ENCODE assay signal across 29 cellular contexts in genomic region chr4:157803441-157804168, GRCh38.
DNase-seq lines count a peak whose midpoint lies in the region; ATAC-seq and TF ChIP-seq lines count a peak whose summit lies in the region.
"Had no signal": no experiment of that assay in that cellular context is flagged by ENCODE, and none has a peak within 500 bp of the region (broad histone marks: within the 10 kb centered on the region; RNA-seq: fewer than 3 reads in every experiment).

No MANE protein-coding gene starts in this region.

- H3K27ac ChIP-seq in cardiac muscle cell (peak overlapping the region; percentile 81), heart right ventricle (no peak overlapping the region), uterus (peak overlapping the region; percentile 72 to 83), WERI-Rb-1 (no peak overlapping the region)
- H3K27ac ChIP-seq: 22Rv1, ovary, right atrium auricular region, vagina had no signal

- WGBS in heart right ventricle, 2 donors = 62 to 63% methylated on average over 2 of the region's 2 CpGs

- TF ChIP-seq POLR2A in uterus (IDR thresholded peaks at IDR 0.05) = no peak

- H3K4me1 ChIP-seq in cardiac muscle cell (ENCODE audit: low read depth) (peaks cover 22% of the 10 kb centered on the region), heart right ventricle (no peaks in the 10 kb centered on the region), uterus (peaks cover 0 to 6% of the 10 kb centered on the region in 2 donors)
- H3K4me1 ChIP-seq: right atrium auricular region, vagina had no signal

- no peaks in the 10 kb centered on the region for H3K27me3 ChIP-seq in cardiac muscle cell
- no peaks in the 10 kb centered on the region for H3K27me3 ChIP-seq in heart right ventricle
- no peaks in the 10 kb centered on the region for H3K27me3 ChIP-seq in uterus
- H3K27me3 ChIP-seq in WERI-Rb-1 (ENCODE audit: insufficient read depth, low read depth, severe bottlenecking) = no peaks in the 10 kb centered on the region
- H3K27me3 ChIP-seq: ovary, right atrium auricular region, vagina had no signal

- no peak for ATAC-seq in heart right ventricle
- peak; percentile 78 for ATAC-seq in omental fat pad (ENCODE audit: low FRiP score)
- ATAC-seq: stimulated activated effector memory CD8-positive, alpha-beta T cell treated with anti-CD3 and anti-CD28 coated beads, Interleukin-12 subunit alpha, Interleukin-12 subunit beta, amount 100 ng/mL, for 72 hours had no signal

- no peak overlapping the region for H3K4me3 ChIP-seq in cardiac muscle cell
- no peak overlapping the region for H3K4me3 ChIP-seq in heart right ventricle
- no peak overlapping the region for H3K4me3 ChIP-seq in foreskin fibroblast (ENCODE audit: low read depth in 1 of 2, low read length in 2 of 2)
- H3K4me3 ChIP-seq in uterus = no peak overlapping the region
- H3K4me3 ChIP-seq in WERI-Rb-1 (ENCODE audit: low read depth, low read length) = no peak overlapping the region
- H3K4me3 ChIP-seq: HAP-1, ovary, right atrium auricular region, vagina had no signal

- H3K36me3 ChIP-seq in cardiac muscle cell (no peaks in the 10 kb centered on the region), heart right ventricle (no peaks in the 10 kb centered on the region), uterus (no peaks in the 10 kb centered on the region), WERI-Rb-1 (no peaks in the 10 kb centered on the region)
- H3K36me3 ChIP-seq: HAP-1, ovary, right atrium auricular region, vagina had no signal

- intact Hi-C loops in heart right ventricle (cut with DNase I) (no loop called here), uterus (cut with DNase I; ENCODE audit: low total_unique reads) (no loop called here)

- H3K9me3 ChIP-seq in cardiac muscle cell (ENCODE audit: low read depth) = no peaks in the 10 kb centered on the region
- H3K9me3 ChIP-seq in heart right ventricle = peaks cover 0 to 19% (median 2%) of the 10 kb centered on the region in 11 donors
- H3K9me3 ChIP-seq in uterus = no peaks in the 10 kb centered on the region
- no peaks in the 10 kb centered on the region for H3K9me3 ChIP-seq in WERI-Rb-1 (ENCODE audit: severe bottlenecking)
- H3K9me3 ChIP-seq: HAP-1, ovary, vagina had no signal

- TF ChIP-seq CTCF in cardiac muscle cell (IDR thresholded peaks at IDR 0.05; ENCODE audit: low read depth, low read length) (no peak), heart right ventricle (IDR thresholded peaks at IDR 0.05) (no peak), foreskin fibroblast (IDR thresholded peaks at IDR 0.05; ENCODE audit: low read depth, low read length) (no peak), omental fat pad (IDR thresholded peaks at IDR 0.05) (no peak), uterus (IDR thresholded peaks at IDR 0.05) (no peak), WERI-Rb-1 (IDR thresholded peaks at IDR 0.05; ENCODE audit: low read depth, low read length) (no peak)

- DNase-seq in cardiac muscle cell (ENCODE audit: low read depth in 1 of 2, low spot score in 1 of 2) (no peak), heart right ventricle (no peak), foreskin fibroblast (peak; percentile 37 to 65), omental fat pad (ENCODE audit: low spot score) (no peak), uterus (peak in 1 of 2 donors; percentile 69), WERI-Rb-1 (no peak)
- DNase-seq in activated CD4-positive, CD25-positive, alpha-beta regulatory T cell treated with anti-CD3 and anti-CD28 coated beads, Interleukin-2, amount 50 U/mL, for 72 hours = no peak
- DNase-seq in activated effector memory CD4-positive, alpha-beta T cell treated with anti-CD3 and anti-CD28 coated beads, Interleukin-2, amount 50 U/mL, for 16 hours = no peak
- DNase-seq: activated B cell treated with CpG ODN at 0.5 μM for 24 hours; activated CD4-positive, alpha-beta T cell treated with anti-CD3 and anti-CD28 coated beads, Interleukin-2, amount 50 U/mL, for 4 hours; activated CD8-positive, alpha-beta memory T cell treated with anti-CD3 and anti-CD28 coated beads, Interleukin-2, amount 50 U/mL, for 48 hours; activated naive CD4-positive, alpha-beta T cell treated with anti-CD3 and anti-CD28 coated beads, Interleukin-2, amount 50 U/mL, for 16 hours; Calu3; DND-41; IMR-90; naive B cell; NCI-H1092 treated with DMSO at 0.1 percent for 48 hours; NCI-H187 treated with DMSO at 0.1 percent for 48 hours; ovary; SHP77 treated with DMSO at 0.1 percent for 48 hours; stimulated activated CD4-positive, alpha-beta T cell treated with anti-CD3 and anti-CD28 coated beads, Interleukin-4, amount 100 ng/mL, for 24 hours; substantia nigra; SW 1271; T1000 had no signal

Comparison
In these comparisons a context has a peak if more than half of its experiments do, and no peak if none do; other contexts are left out.
1. H3K27ac ChIP-seq: peak in cardiac muscle cell (single experiment) and uterus (2 of 2); none in heart right ventricle (0 of 10) and WERI-Rb-1 (single experiment).
2. DNase-seq: peak in foreskin fibroblast (2 of 2); none in cardiac muscle cell (0 of 2), heart right ventricle (0 of 2), omental fat pad (single experiment), WERI-Rb-1 (single experiment), activated CD4-positive, CD25-positive, alpha-beta regulatory T cell treated with anti-CD3 and anti-CD28 coated beads, Interleukin-2, amount 50 U/mL, for 72 hours (single experiment) and activated effector memory CD4-positive, alpha-beta T cell treated with anti-CD3 and anti-CD28 coated beads, Interleukin-2, amount 50 U/mL, for 16 hours (single experiment).